In the genomic region with DNA sequence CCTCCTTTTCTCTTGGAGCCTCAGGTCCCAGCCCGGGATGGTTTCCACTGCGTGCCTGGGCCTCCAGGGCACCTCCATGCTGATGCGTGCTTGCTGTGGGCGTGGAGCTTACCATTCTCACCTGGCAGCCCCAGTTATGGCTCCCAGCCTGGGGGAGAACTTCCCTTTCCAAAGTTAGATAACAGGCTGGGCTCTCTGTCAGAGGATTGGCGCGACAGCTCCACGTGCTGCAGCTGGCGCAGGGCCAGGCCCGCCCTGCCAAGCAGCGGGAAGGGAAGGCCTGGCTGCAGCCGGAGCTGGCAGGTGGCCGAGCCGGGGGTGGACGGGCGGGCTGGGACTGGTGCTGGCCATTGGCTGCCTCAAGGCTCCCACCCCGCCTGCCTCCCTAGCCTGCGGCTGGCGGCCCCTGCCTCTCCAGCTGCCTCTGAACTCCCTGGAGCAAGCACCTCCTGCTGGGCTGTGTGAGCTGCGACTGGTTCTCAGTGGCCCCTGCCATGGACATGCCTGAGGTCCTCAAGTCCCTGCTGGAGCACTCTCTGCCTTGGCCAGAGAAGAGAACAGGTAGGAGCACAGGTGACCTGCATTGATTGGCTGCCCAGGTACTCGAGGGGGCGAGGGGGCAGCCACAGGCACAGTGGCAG, we compare ENCODE assay signal across 8 cellular contexts. TPM values are rescaled to one million over a fixed set of nuclear protein-coding genes. Genes with fewer than 3 reads are reported as not detected.
DNase-seq lines count a peak whose midpoint lies in the region; ATAC-seq, FAIRE-seq and TF ChIP-seq lines count a peak whose summit lies in the region.

No MANE protein-coding gene starts in this region.

- DNase-seq in AG04449 (ENCODE audit: low read depth, low spot score) (peak; percentile 56), H54 (ENCODE audit: insufficient read length, low spot score) (peak; percentile 87), NCI-H510A treated with DMSO at 0.1 percent for 48 hours (lab: John Stamatoyannopoulos, UW) (peak; percentile 85), amygdala (lab: John Stamatoyannopoulos, UW) (peak; percentile 77 to 99 (median 96)), cardiac muscle cell (ENCODE audit: low read depth in 1 of 2, low spot score in 1 of 2) (peak; percentile 70 to 99), trophoblast cell (peak; percentile 96 to 98), SW 1271 (lab: John Stamatoyannopoulos, UW) (no peak)

- no peak for ATAC-seq in GM18870 (IDR thresholded peaks at IDR 0.05; ENCODE audit: unreplicated experiment)

- no peak for TF ChIP-seq POLR2A in H54 (IDR thresholded peaks at IDR 0.05; ENCODE audit: low read depth, low read length)

- TF ChIP-seq CTCF in AG04449 (IDR thresholded peaks at IDR 0.05; ENCODE audit: insufficient read depth, low read length, missing control alignments) (peak; percentile 48), cardiac muscle cell (IDR thresholded peaks at IDR 0.05; ENCODE audit: low read depth, low read length) (peak; percentile 60)

- no peaks in the 10 kb centered on the region for H3K79me1 ChIP-seq in trophoblast cell (ENCODE audit: low read length)

- H4K8ac ChIP-seq in trophoblast cell (ENCODE audit: low read depth, low read length) = no peak overlapping the region

- H3K36me3 ChIP-seq in cardiac muscle cell (no peaks in the 10 kb centered on the region), trophoblast cell (ENCODE audit: control insufficient read depth in 1 of 2, insufficient read depth in 2 of 2, low read length in 2 of 2) (no peaks in the 10 kb centered on the region)

- H4K12ac ChIP-seq in trophoblast cell (ENCODE audit: low read depth, low read length) = no peak overlapping the region

- H2BK12ac ChIP-seq in trophoblast cell (ENCODE audit: low read length) = no peak overlapping the region

- no peaks in the 10 kb centered on the region for H3K27me3 ChIP-seq in cardiac muscle cell
- H3K27me3 ChIP-seq in trophoblast cell (ENCODE audit: insufficient read depth, low read length) = no peaks in the 10 kb centered on the region

- no peak overlapping the region for H2BK120ac ChIP-seq in trophoblast cell (ENCODE audit: insufficient read depth, low read length, poor library complexity)

- H3K4me1 ChIP-seq in cardiac muscle cell (ENCODE audit: low read depth) (peaks cover 9% of the 10 kb centered on the region), trophoblast cell (ENCODE audit: control insufficient read depth in 1 of 2, insufficient read depth in 2 of 2, low read length in 2 of 2) (no peaks in the 10 kb centered on the region)

- POLR2A ChIA-PET in AG04449 (lab: Yijun Ruan, JAX) = interaction anchor here (0.6 to 3.2 kb wide), 2 partner anchors 14 to 69 kb away, joined by 5 to 16 read pairs; a partner anchor contains a TSS

- H3K4me3 ChIP-seq in AG04449 (ENCODE audit: low read depth, low read length) = peak overlapping the region; percentile 41
- no peak overlapping the region for H3K4me3 ChIP-seq in cardiac muscle cell
- no peak overlapping the region for H3K4me3 ChIP-seq in trophoblast cell (ENCODE audit: low read depth, low read length)

- H2AK5ac ChIP-seq in trophoblast cell (ENCODE audit: low read length) = no peak overlapping the region

- no peaks in the 10 kb centered on the region for H3K9me3 ChIP-seq in cardiac muscle cell (ENCODE audit: low read depth)
- peaks cover 2% of the 10 kb centered on the region for H3K9me3 ChIP-seq in trophoblast cell (ENCODE audit: insufficient read depth, low read depth, low read length)

- no peak overlapping the region for H3K23ac ChIP-seq in trophoblast cell (ENCODE audit: low read length)

- no peak overlapping the region for H2AFZ ChIP-seq in trophoblast cell (ENCODE audit: insufficient read depth, low read length, poor library complexity)

- no peak overlapping the region for H3K4me2 ChIP-seq in trophoblast cell (ENCODE audit: low read length)

- no peak overlapping the region for H3K4ac ChIP-seq in trophoblast cell (ENCODE audit: low read depth, low read length)

- no peak overlapping the region for H2BK5ac ChIP-seq in trophoblast cell (ENCODE audit: low read depth, low read length, poor library complexity)

- CTCF ChIA-PET in AG04449 (lab: Yijun Ruan, JAX) = interaction anchor here (0.7 to 2.7 kb wide), 5 partner anchors 10 to 151 kb away, joined by 3 to 12 read pairs (median 5); no protein-coding TSS in a partner anchor

- no peak overlapping the region for H3K9ac ChIP-seq in trophoblast cell (ENCODE audit: low read length)

- no peak overlapping the region for H3K14ac ChIP-seq in trophoblast cell (ENCODE audit: low read length)

- H3K79me2 ChIP-seq in trophoblast cell (ENCODE audit: control insufficient read depth, insufficient read depth, low read length, poor library complexity) = no peaks in the 10 kb centered on the region

- H3K27ac ChIP-seq in cardiac muscle cell = no peak overlapping the region
- no peak overlapping the region for H3K27ac ChIP-seq in trophoblast cell (ENCODE audit: low read depth, low read length)

- no peak overlapping the region for H4K91ac ChIP-seq in trophoblast cell (ENCODE audit: low read depth, low read length)

- H3K18ac ChIP-seq in trophoblast cell (ENCODE audit: low read length) = no peak overlapping the region

- peak; percentile 15 for FAIRE-seq in H54 (lab: Jason Lieb, UNC)

- no CpG with 5 or more reads among the region's 21 CpGs for WGBS in trophoblast cell (ENCODE audit: extremely low coverage, insufficient coverage, insufficient read length)

RNA-seq across cellular contexts. Expression of a gene that starts 14.6 kb away (rescaled TPM):
- total RNA-seq in cardiac muscle cell = 8.5 and 21.1 TPM in 2 replicates
- polyA plus RNA-seq in cardiac muscle cell = 4.0 and 20.4 TPM in 2 replicates
- polyA plus RNA-seq in trophoblast cell (2013) = 4.0 and 4.4 TPM in 2 replicates

Comparison
In these comparisons a context has a peak if more than half of its experiments do, and no peak if none do; other contexts are left out.
1. DNase-seq: peak in AG04449 (single experiment), H54 (single experiment), NCI-H510A treated with DMSO at 0.1 percent for 48 hours (single experiment), amygdala (56 of 56), cardiac muscle cell (2 of 2) and trophoblast cell (2 of 2); none in SW 1271 (0 of 2).